23 cellular contexts compared by ENCODE assay signal in genomic region chr13:59464926-59465325, GRCh38.
"Had no signal": no experiment of that assay in that cellular context is flagged by ENCODE, and none has a peak within 500 bp of the region (broad histone marks: within the 10 kb centered on the region; RNA-seq: fewer than 3 reads in every experiment).

No MANE protein-coding gene starts in this region.

- H3K9me3 ChIP-seq: gastrocnemius medialis, lower lobe of right lung, ovary, psoas muscle, sigmoid colon, testis, tibial artery had no signal

- DNase-seq: effector CD4-positive, alpha-beta T cell; foreskin fibroblast; gastrocnemius medialis; heart left ventricle; hippocampal formation; left ventricle myocardium superior; lower lobe of right lung; natural killer cell; occipital lobe; ovary; posterior cingulate gyrus; psoas muscle; right cardiac atrium; sigmoid colon; stimulated activated CD4-positive, alpha-beta T cell treated with anti-CD3 and anti-CD28 coated beads, Interleukin-4, amount 100 ng/mL, for 4 hours; stimulated activated naive CD8-positive, alpha-beta T cell treated with anti-CD3 and anti-CD28 coated beads, Interleukin-15, Interleukin-2, amounts not matched to agents 100 U/mL and 50 U/mL, for 24 hours; substantia nigra; testis; tibial artery had no signal

- H3K4me1 ChIP-seq: gastrocnemius medialis, psoas muscle, sigmoid colon, testis, tibial artery had no signal

- H3K27ac ChIP-seq: coronary artery, gastrocnemius medialis, heart left ventricle, lower lobe of right lung, ovary, psoas muscle, sigmoid colon, testis, tibial artery had no signal

- H3K27ac Mint-ChIP-seq: memory B cell; natural killer cell; stimulated activated memory B cell treated with anti-CD40 and anti-IgM and Interleukin-4, amounts not matched to agents 10 μg/mL and 1 μg/mL and 100 μg/mL, for 72 hours; type B pancreatic cell had no signal

- H3K4me1 Mint-ChIP-seq: memory B cell; natural killer cell; stimulated activated memory B cell treated with anti-CD40 and anti-IgM and Interleukin-4, amounts not matched to agents 10 μg/mL and 1 μg/mL and 100 μg/mL, for 72 hours had no signal

- H3K36me3 ChIP-seq: gastrocnemius medialis, heart left ventricle, lower lobe of right lung, ovary, sigmoid colon, tibial artery had no signal

- H3K4me3 ChIP-seq: coronary artery, gastrocnemius medialis, heart left ventricle, lower lobe of right lung, ovary, psoas muscle, sigmoid colon, testis, tibial artery had no signal

- H3K4me3 Mint-ChIP-seq: memory B cell; natural killer cell; stimulated activated memory B cell treated with anti-CD40 and anti-IgM and Interleukin-4, amounts not matched to agents 10 μg/mL and 1 μg/mL and 100 μg/mL, for 72 hours; type B pancreatic cell had no signal

- ATAC-seq: gastrocnemius medialis; heart left ventricle; left ventricle myocardium superior; lower lobe of right lung; natural killer cell; psoas muscle; right cardiac atrium; stimulated activated memory B cell treated with anti-CD40 and anti-IgM and Interleukin-4, amounts not matched to agents 10 μg/mL and 1 μg/mL and 100 μg/mL, for 72 hours; stimulated activated naive CD8-positive, alpha-beta T cell treated with anti-CD3 and anti-CD28 coated beads, Interleukin-15, Interleukin-2, amounts not matched to agents 100 U/mL and 50 U/mL, for 24 hours had no signal

- H3K27me3 ChIP-seq: gastrocnemius medialis, heart left ventricle, ovary, sigmoid colon, testis, tibial artery had no signal

- H3K36me3 Mint-ChIP-seq: stimulated activated memory B cell treated with anti-CD40 and anti-IgM and Interleukin-4, amounts not matched to agents 10 μg/mL and 1 μg/mL and 100 μg/mL, for 72 hours had no signal
